In genomic region chr12:46373303-46374182, GRCh38 we compare ENCODE assay signal across 8 cellular contexts. TPM values are rescaled to one million over a fixed set of nuclear protein-coding genes. Genes with fewer than 3 reads are reported as not detected.
DNase-seq lines count a peak whose midpoint lies in the region; ATAC-seq and TF ChIP-seq lines count a peak whose summit lies in the region.

No MANE protein-coding gene starts in this region.

- peaks cover 28% of the 10 kb centered on the region for H3K27me3 Mint-ChIP-seq in GM23338 (ENCODE audit: insufficient read depth, low read depth, poor library complexity)
- no peaks in the 10 kb centered on the region for H3K27me3 Mint-ChIP-seq in progenitor cell of endocrine pancreas

- peaks cover 39% of the 10 kb centered on the region for H3K36me3 Mint-ChIP-seq in GM23338 (ENCODE audit: low read depth)
- peaks cover 20% of the 10 kb centered on the region for H3K36me3 Mint-ChIP-seq in progenitor cell of endocrine pancreas (ENCODE audit: insufficient read depth)

- peaks cover 45% of the 10 kb centered on the region for H3K4me1 ChIP-seq in GM23338 (ENCODE audit: insufficient read depth)
- peaks cover 0 to 32% of the 10 kb centered on the region in 2 donors for H3K4me1 ChIP-seq in right atrium auricular region

- H3F3A ChIP-seq in GM23338 (replicated peaks; ENCODE audit: low read depth): peaks cover 35% of the 10 kb centered on the region

- peak; percentile 62 for ATAC-seq in GM23338

- peak overlapping the region; percentile 83 for H2AFZ ChIP-seq in GM23338

- H3K36me3 ChIP-seq in GM23338 (ENCODE audit: insufficient read depth) (peaks cover 26% of the 10 kb centered on the region), right atrium auricular region (peaks cover 26% of the 10 kb centered on the region)

- peak overlapping the region; percentile 96 for H3K4me3 Mint-ChIP-seq in GM23338
- peak overlapping the region; percentile 99 for H3K4me3 Mint-ChIP-seq in progenitor cell of endocrine pancreas (ENCODE audit: low read depth)

- H3K27ac ChIP-seq in GM23338 (ENCODE audit: low read depth): peak overlapping the region; percentile 89
- peak overlapping the region; percentile 98 for H3K27ac ChIP-seq in RWPE1
- H3K27ac ChIP-seq in right atrium auricular region: peak overlapping the region; percentile 98 to 100

- TF ChIP-seq CTCF in GM23338 (conservative IDR thresholded peaks at IDR 0.05; ENCODE audit: low read depth in 2 of 2) (peak; percentile 23 to 36; a peak in 3 of 4 replicates), RWPE1 (conservative IDR thresholded peaks at IDR 0.05; ENCODE audit: low read depth) (no peak), right atrium auricular region (IDR thresholded peaks at IDR 0.05) (peak in 1 of 2 donors; percentile 44), progenitor cell of endocrine pancreas (IDR thresholded peaks at IDR 0.05; ENCODE audit: unreplicated experiment) (peak; percentile 31)

- peaks cover 38% of the 10 kb centered on the region for H3K4me1 Mint-ChIP-seq in GM23338
- peaks cover 36% of the 10 kb centered on the region for H3K4me1 Mint-ChIP-seq in progenitor cell of endocrine pancreas (ENCODE audit: low read depth)

- peaks cover 9% of the 10 kb centered on the region for H3K9me2 ChIP-seq in GM23338 (ENCODE audit: insufficient read depth)

- no peaks in the 10 kb centered on the region for H3K27me3 ChIP-seq in GM23338 (ENCODE audit: insufficient read depth)
- H3K27me3 ChIP-seq in right atrium auricular region: no peaks in the 10 kb centered on the region

- peak overlapping the region; percentile 82 for H3K27ac Mint-ChIP-seq in GM23338
- peak overlapping the region; percentile 96 for H3K27ac Mint-ChIP-seq in progenitor cell of endocrine pancreas

- peaks cover 25% of the 10 kb centered on the region for H4K20me1 ChIP-seq in GM23338 (replicated peaks; ENCODE audit: insufficient read depth)

- POLR2A ChIA-PET in RWPE1 (lab: Yijun Ruan, JAX; ENCODE audit: low non-redundant PET): interaction anchor here (0.6 kb wide), 1 partner anchor 110 kb away, joined by 3 read pairs; no protein-coding TSS in a partner anchor

- CTCF ChIA-PET in RWPE1 (lab: Yijun Ruan, JAX): interaction anchor here (0.8 kb wide), 1 partner anchor 326 kb away, joined by 3 read pairs; no protein-coding TSS in a partner anchor

- H3K79me2 ChIP-seq in GM23338 (replicated peaks; ENCODE audit: insufficient read depth): peaks cover 41% of the 10 kb centered on the region

- no peaks in the 10 kb centered on the region for H3K9me3 ChIP-seq in right atrium auricular region

- H3K4me3 ChIP-seq in GM23338 (peak overlapping the region; percentile 83), right atrium auricular region (peak overlapping the region; percentile 95 to 99)

- DNase-seq in AG08396 (ENCODE audit: low spot score) (peak; percentile 48), GM23338 (ENCODE audit: low spot score) (peak; percentile 79), RWPE1 (ENCODE audit: low spot score) (peak; percentile 48), amniotic epithelial cell (ENCODE audit: low read depth) (peak; percentile 44), right atrium auricular region (ENCODE audit: low spot score) (peak; percentile 77), progenitor cell of endocrine pancreas (ENCODE audit: low spot score, unreplicated experiment) (peak; percentile 51), SKM-1 (lab: John Stamatoyannopoulos, UW; ENCODE audit: unreplicated experiment) (no peak), NCI-H1436 (lab: John Stamatoyannopoulos, UW) (no peak)

- H3K9me3 Mint-ChIP-seq in GM23338 (peaks cover 9% of the 10 kb centered on the region; the same call in 2 of the 3 replicates), progenitor cell of endocrine pancreas (ENCODE audit: low read depth) (no peaks in the 10 kb centered on the region)

- peak overlapping the region; percentile 91 for H3K4me2 ChIP-seq in GM23338

TF ChIP-seq in GM23338, 12 proteins besides CTCF, POLR2A, EP300 and RAD21:
- TF ChIP-seq POLR2AphosphoS5 (IDR thresholded peaks at IDR 0.05; ENCODE audit: low read depth) (peak; percentile 35; the same call in 1 of the 2 replicates), CREB1 (CRISPR knock-in tag; IDR thresholded peaks at IDR 0.05; ENCODE audit: low read depth) (no peak)

RNA-seq across cellular contexts. Expression of gene SLC38A2, which starts 1.0 kb away (rescaled TPM):
- 665 and 718 TPM in 2 replicates for total RNA-seq in GM23338 (2014; rRNA removed; shearing (Covaris generic))
- polyA plus RNA-seq in GM23338 (2016; fragmentation: Nextera tagmentation; extraction: Ambion mirVana): 168 and 181 TPM in 2 replicates
- total RNA-seq in right atrium auricular region: 100 to 1,000 TPM; 192 to 204 TPM
- total RNA-seq in progenitor cell of endocrine pancreas: 216 and 224 TPM in 2 replicates

Comparison
In these comparisons a context has a peak if more than half of its experiments do, and no peak if none do; other contexts are left out.
1. DNase-seq: peak in AG08396 (single experiment), GM23338 (single experiment), RWPE1 (single experiment), amniotic epithelial cell (single experiment), right atrium auricular region (single experiment) and progenitor cell of endocrine pancreas (single experiment); none in SKM-1 (single experiment) and NCI-H1436 (single experiment).
2. Peak in every context shown above with its lines, with median percentiles within 50 percentile points of each other: H3K27ac ChIP-seq.